1 cellular context compared by ENCODE assay signal in the genomic region with DNA sequence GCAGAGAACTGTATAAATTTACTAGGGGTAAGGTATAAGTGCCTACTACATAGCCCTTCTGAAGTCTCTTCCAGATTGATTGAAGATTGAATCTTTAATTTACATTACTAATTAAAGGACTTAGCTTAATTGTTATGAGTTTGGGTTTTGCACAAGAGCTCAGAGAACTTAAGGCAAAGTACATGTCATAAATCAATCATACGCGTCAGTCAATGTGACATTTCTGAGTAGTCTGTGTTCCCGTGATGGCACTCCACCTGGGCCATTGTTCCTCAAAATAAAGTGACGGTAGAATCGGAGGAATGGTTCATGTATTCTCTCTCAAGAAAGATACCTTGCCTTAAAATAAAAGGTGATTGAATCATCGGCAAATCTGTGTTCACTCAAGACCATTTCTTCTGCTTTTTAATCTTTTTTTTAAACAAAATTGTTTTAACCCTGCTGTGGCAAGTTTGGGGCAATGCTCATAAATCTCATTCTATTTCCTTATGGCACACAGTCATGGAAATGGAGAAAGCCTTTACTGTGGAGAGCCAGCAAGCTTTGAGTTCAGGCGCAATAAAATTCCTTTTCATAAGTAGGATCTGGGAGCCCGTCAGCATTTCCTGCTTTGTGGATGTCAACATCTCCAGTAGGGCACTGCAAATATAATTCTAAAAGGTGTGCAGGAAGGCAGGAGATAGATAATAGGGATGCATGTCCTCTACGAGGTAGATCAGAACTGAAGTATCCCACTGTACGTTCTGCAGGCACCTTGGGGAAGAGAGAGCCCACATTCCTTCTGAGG.
TF ChIP-seq lines count a peak whose summit lies in the region.

No MANE protein-coding gene starts in this region.

TF ChIP-seq in K562, 482 proteins besides CTCF, POLR2A, EP300 and RAD21 (continued from another document):
- TF ChIP-seq ZBTB12 (CRISPR knock-in tag; IDR thresholded peaks at IDR 0.05) = no peak
- TF ChIP-seq RBM39 (optimal IDR thresholded peaks at IDR 0.05; ENCODE audit: low read depth, low read length) = no peak
- TF ChIP-seq PKNOX1 (IDR thresholded peaks at IDR 0.05) = peak; percentile 55
